24 cellular contexts compared by ENCODE assay signal in genomic region chr11:91527380-91528030, GRCh38.
"Had no signal": no experiment of that assay in that cellular context is flagged by ENCODE, and none has a peak within 500 bp of the region (broad histone marks: within the 10 kb centered on the region; RNA-seq: fewer than 3 reads in every experiment).

No MANE protein-coding gene starts in this region.

- H3K36me3 Mint-ChIP-seq: activated naive CD8-positive, alpha-beta T cell had no signal

- H3K4me1 Mint-ChIP-seq: nephron had no signal

- H3K4me3 ChIP-seq: gastrocnemius medialis, skin epidermis, thoracic aorta had no signal

- H3K36me3 ChIP-seq: gastrocnemius medialis, neutrophil, thoracic aorta had no signal

- H3K4me1 ChIP-seq: gastrocnemius medialis had no signal

- H3K9me3 ChIP-seq: gastrocnemius medialis, neutrophil, thoracic aorta had no signal

- ATAC-seq: activated T-cell treated with anti-CD3 and anti-CD28 coated beads, Interleukin-2, amount 50 U/mL, for 72 hours; gastrocnemius medialis; left cardiac atrium; left ventricle myocardium superior; sciatic nerve; stimulated activated naive CD8-positive, alpha-beta T cell treated with anti-CD3 and anti-CD28 coated beads, Interleukin-15, Interleukin-2, amounts not matched to agents 100 U/mL and 50 U/mL, for 24 hours had no signal

- H3K4me3 Mint-ChIP-seq: activated naive CD8-positive, alpha-beta T cell; activated T-cell treated with anti-CD3 and anti-CD28 coated beads, Interleukin-2, amount 50 U/mL, for 72 hours; nephron had no signal

- H3K27ac Mint-ChIP-seq: activated naive CD8-positive, alpha-beta T cell; activated T-cell treated with anti-CD3 and anti-CD28 coated beads, Interleukin-2, amount 50 U/mL, for 72 hours; nephron had no signal

- H3K27me3 Mint-ChIP-seq: activated naive CD8-positive, alpha-beta T cell had no signal

- H3K27ac ChIP-seq: gastrocnemius medialis, neutrophil, skin epidermis, thoracic aorta had no signal

- DNase-seq: activated CD4-positive, alpha-beta T cell treated with anti-CD3 and anti-CD28 coated beads for 4 hours; activated CD4-positive, alpha-beta T cell treated with anti-CD3 and anti-CD28 coated beads, Interleukin-2, amount 50 U/mL, for 4 hours; activated CD4-positive, CD25-positive, alpha-beta regulatory T cell; activated naive CD4-positive, alpha-beta T cell; activated T-cell treated with anti-CD3 and anti-CD28 coated beads for 4 hours; activated T-cell treated with anti-CD3 and anti-CD28 coated beads, Interleukin-2, amount 50 U/mL, for 72 hours; anterior cingulate cortex; dermis blood vessel endothelial cell; effector CD4-positive, alpha-beta T cell; gastrocnemius medialis; glutamatergic neuron; left cardiac atrium; left ventricle myocardium superior; stimulated activated CD4-positive, alpha-beta T cell treated with anti-CD3 and anti-CD28 coated beads, Interleukin-12 subunit alpha, Interleukin-12 subunit beta, amount 100 ng/mL, for 4 hours; stimulated activated CD4-positive, alpha-beta T cell treated with anti-CD3 and anti-CD28 coated beads, Interleukin-4, amount 100 ng/mL, for 1 hour; stimulated activated naive CD8-positive, alpha-beta T cell treated with anti-CD3 and anti-CD28 coated beads, Interleukin-15, Interleukin-2, amounts not matched to agents 100 U/mL and 50 U/mL, for 24 hours; T-helper 2 cell; trophoblast cell had no signal

- H3K27me3 ChIP-seq: gastrocnemius medialis, neutrophil had no signal
